ENCODE assay signal across 25 cellular contexts in genomic region chr5:110194191-110194590, GRCh38.
"Had no signal": no experiment of that assay in that cellular context is flagged by ENCODE, and none has a peak within 500 bp of the region (broad histone marks: within the 10 kb centered on the region; RNA-seq: fewer than 3 reads in every experiment).

No MANE protein-coding gene starts in this region.

- DNase-seq: naive thymus-derived CD8-positive, alpha-beta T cell; nephron progenitor cell; nucleus accumbens; pancreas; retina; right cardiac atrium; right lobe of liver; sigmoid colon; small intestine; stimulated activated CD4-positive, alpha-beta T cell treated with anti-CD3 and anti-CD28 coated beads, Interleukin-15, amount 100 ng/mL, for 24 hours; stimulated activated CD4-positive, alpha-beta T cell treated with anti-CD3 and anti-CD28 coated beads, Interleukin-2, amount 100 ng/mL, for 24 hours; stimulated activated CD4-positive, alpha-beta T cell treated with anti-CD3 and anti-CD28 coated beads, Interleukin-2, amount 100 ng/mL, for 48 hours; stimulated activated CD4-positive, alpha-beta T cell treated with anti-CD3 and anti-CD28 coated beads, Interleukin-4, amount 100 ng/mL, for 24 hours; stimulated activated naive B cell treated with anti-CD40 and anti-IgM and Interleukin-4, amounts not matched to agents 10 μg/mL and 1 μg/mL and 100 μg/mL, for 72 hours; stimulated activated naive CD4-positive, alpha-beta T cell treated with Interleukin-2 at 50 U/mL for 16 hours; stomach; thyroid gland; upper lobe of right lung; uterus had no signal

- H3K9me3 ChIP-seq: pancreas, prostate gland, right lobe of liver, stomach, thoracic aorta, upper lobe of right lung, uterus had no signal

- H3K4me3 ChIP-seq: pancreas, prostate gland, right lobe of liver, sigmoid colon, stomach, thoracic aorta, thyroid gland, tibial nerve, upper lobe of right lung, uterus had no signal

- H3K4me1 ChIP-seq: pancreas, prostate gland, right lobe of liver, sigmoid colon, stomach, thyroid gland, tibial nerve, upper lobe of right lung, uterus had no signal

- ATAC-seq: naive thymus-derived CD8-positive, alpha-beta T cell; natural killer cell treated with Interleukin-12 subunit alpha and Interleukin-12 subunit beta and Interleukin-15 and Interleukin-18, amount 100 ng/mL, for 72 hours; pancreas; right cardiac atrium; right lobe of liver; stimulated activated effector memory CD8-positive, alpha-beta T cell treated with anti-CD3 and anti-CD28 coated beads, Interleukin-12 subunit alpha, Interleukin-12 subunit beta, amount 100 ng/mL, for 72 hours; stimulated activated naive B cell treated with anti-CD40 and anti-IgM and Interleukin-4, amounts not matched to agents 10 μg/mL and 1 μg/mL and 100 μg/mL, for 72 hours; upper lobe of right lung had no signal

- H3K27ac ChIP-seq: neutrophil, pancreas, prostate gland, right lobe of liver, sigmoid colon, stomach, thoracic aorta, thyroid gland, tibial nerve, upper lobe of right lung, uterus had no signal

- H3K36me3 ChIP-seq: neutrophil, pancreas, prostate gland, right lobe of liver, sigmoid colon, stomach, thoracic aorta, thyroid gland, tibial nerve, upper lobe of right lung, uterus had no signal

- H3K27me3 ChIP-seq: neutrophil, pancreas, right lobe of liver, sigmoid colon, stomach, thyroid gland, tibial nerve, upper lobe of right lung, uterus had no signal
